ENCODE assay signal across 6 cellular contexts in genomic region chr5:37709020-37709419, GRCh38.
"Had no signal": no experiment of that assay in that cellular context is flagged by ENCODE, and none has a peak within 500 bp of the region (broad histone marks: within the 10 kb centered on the region; RNA-seq: fewer than 3 reads in every experiment).

No MANE protein-coding gene starts in this region.

- H3K9ac ChIP-seq: GM23248 had no signal

- ATAC-seq: HepG2 had no signal

- H2AFZ ChIP-seq: GM23248 had no signal

- DNase-seq: GM23248, GOT3, H9, HCEC 1CT had no signal

- H3K27ac ChIP-seq: GM23248, HL-60 had no signal

- H3K4me3 ChIP-seq: GM23248 had no signal
